Comparison of ENCODE assay signal across 8 cellular contexts in the genomic region with DNA sequence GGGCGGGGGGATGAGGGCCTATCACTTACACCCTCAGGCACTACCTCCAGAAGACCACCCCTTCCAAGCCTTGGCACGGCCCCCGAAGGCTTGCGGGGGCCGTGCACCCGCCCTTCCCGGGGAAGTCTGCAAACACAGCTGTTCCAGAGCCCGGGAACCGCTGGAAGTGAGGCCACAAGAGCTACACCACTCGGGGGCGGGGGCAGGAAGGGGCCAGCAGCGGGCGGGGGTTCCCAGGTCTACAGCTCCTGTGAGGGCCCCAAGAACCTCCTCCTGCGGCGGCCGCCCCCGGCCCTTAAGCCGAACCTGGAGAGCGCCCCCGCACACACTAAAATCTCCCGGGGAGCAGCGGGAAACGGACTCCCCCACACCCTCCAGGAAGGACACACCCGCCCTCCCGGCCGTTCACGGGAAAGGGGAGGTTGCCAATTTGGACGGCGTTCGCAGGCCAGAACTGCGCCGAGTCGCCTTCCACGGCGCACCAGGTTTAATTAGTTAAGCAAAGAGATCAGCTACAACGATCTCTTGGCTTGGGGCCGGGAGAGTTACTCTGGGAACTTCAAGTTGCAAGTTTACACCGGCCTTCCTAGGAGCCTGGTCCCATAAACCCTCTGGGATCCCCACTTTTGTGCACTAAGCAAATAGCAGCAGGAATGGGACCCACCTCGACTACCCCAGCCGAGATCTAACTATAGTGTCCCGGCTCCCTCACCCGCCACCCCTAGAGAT. TPM values are rescaled to one million over a fixed set of nuclear protein-coding genes. Genes with fewer than 3 reads are reported as not detected.
DNase-seq lines count a peak whose midpoint lies in the region; ATAC-seq and TF ChIP-seq lines count a peak whose summit lies in the region.

No MANE protein-coding gene starts in this region.

- H3K27ac ChIP-seq in adrenal gland (peak overlapping the region in 4 of 5 donors; percentile 54 to 97 (median 90)), right cardiac atrium (ENCODE audit: low read length) (peak overlapping the region; percentile 95), gastrocnemius medialis (peak overlapping the region; percentile 86 to 95 (median 88))

- no peaks in the 10 kb centered on the region for H3K27me3 ChIP-seq in adrenal gland
- no peaks in the 10 kb centered on the region for H3K27me3 ChIP-seq in right cardiac atrium (ENCODE audit: control insufficient read depth, insufficient read depth)
- no peaks in the 10 kb centered on the region for H3K27me3 ChIP-seq in gastrocnemius medialis

- TF ChIP-seq POLR2A in adrenal gland (IDR thresholded peaks at IDR 0.05) (no peak), gastrocnemius medialis (IDR thresholded peaks at IDR 0.05) (no peak)

- H3K4me1 ChIP-seq in adrenal gland (replicated peaks in 1 of 2) (peaks cover 12 to 13% of the 10 kb centered on the region in 2 donors), right cardiac atrium (ENCODE audit: control insufficient read depth, insufficient read depth, low read length) (peaks cover 13% of the 10 kb centered on the region), gastrocnemius medialis (peaks cover 13 to 31% of the 10 kb centered on the region in 2 donors)

- H3K4me3 ChIP-seq in adrenal gland (peak overlapping the region; percentile 10 to 75 (median 54)), right cardiac atrium (ENCODE audit: low read length) (peak overlapping the region; percentile 73), gastrocnemius medialis (peak overlapping the region; percentile 62 to 98 (median 82))

- in situ Hi-C loops in gastrocnemius medialis (cut with MboI; ENCODE audit: low sequenced_read_pairs in 4 of 4), result loop anchor here in 2 of 4 donors (10.0 to 25.0 kb wide), 3 partner anchors 533 to 1240 kb away; partner anchors contain the start of gene BTBD3 (in 1 of the 2)

- DNase-seq in NCI-H146 (lab: John Stamatoyannopoulos, UW) (peak; percentile 59), NCI-H146 treated with DMSO at 0.1 percent for 48 hours (lab: John Stamatoyannopoulos, UW; ENCODE audit: unreplicated experiment) (no peak), NAMALWA (ENCODE audit: low spot score) (peak; percentile 23), adrenal gland (peak in 6 of 7 donors; percentile 45 to 67 (median 55)), right cardiac atrium (peak; percentile 82 to 92 (median 90)), gastrocnemius medialis (peak; percentile 48 to 54)

- 0 to 14% (median 8%) methylated on average over 7 to 42 of the region's 42 CpGs for WGBS in adrenal gland, 4 donors
- under 1% methylated on average over 42 of the region's 42 CpGs for WGBS in right cardiac atrium

- peak; percentile 51 to 69 for ATAC-seq in right cardiac atrium
- peak in 1 of 2 donors; percentile 16 for ATAC-seq in gastrocnemius medialis
- ATAC-seq in HG03521 (IDR thresholded peaks at IDR 0.05; ENCODE audit: unreplicated experiment), result no peak
- no peak for ATAC-seq in GM19035 (IDR thresholded peaks at IDR 0.05; ENCODE audit: unreplicated experiment)

- no peaks in the 10 kb centered on the region for H3K36me3 ChIP-seq in adrenal gland (replicated peaks in 1 of 2)
- no peaks in the 10 kb centered on the region for H3K36me3 ChIP-seq in gastrocnemius medialis

- H3K9me3 ChIP-seq in adrenal gland (replicated peaks in 1 of 3), result no peaks in the 10 kb centered on the region
- H3K9me3 ChIP-seq in right cardiac atrium (ENCODE audit: control insufficient read depth, low read length), result no peaks in the 10 kb centered on the region
- H3K9me3 ChIP-seq in gastrocnemius medialis, result no peaks in the 10 kb centered on the region

- intact Hi-C loops in adrenal gland (cut with DNase I), result loop anchor here in 1 of 2 donors (10.0 kb wide), 1 partner anchor 603 kb away; no protein-coding TSS in a partner anchor
- intact Hi-C loops in right cardiac atrium (cut with DNase I), result loop anchor here in 3 of 4 donors (5.0 to 10.0 kb wide), 7 partner anchors 115 to 603 kb away; no protein-coding TSS in a partner anchor
- intact Hi-C loops in gastrocnemius medialis (cut with DNase I; ENCODE audit: low total_unique reads), result loop anchor here (2.0 to 10.0 kb wide), 4 partner anchors 307 to 873 kb away; no protein-coding TSS in a partner anchor

- TF ChIP-seq CTCF in adrenal gland (IDR thresholded peaks at IDR 0.05) (no peak), gastrocnemius medialis (IDR thresholded peaks at IDR 0.05 in 4 of 5, conservative IDR thresholded peaks at IDR 0.05 in 1 of 5) (no peak)

RNA-seq across cellular contexts. Expression of gene JAG1, which starts 1.8 kb away (rescaled TPM):
- total RNA-seq in adrenal gland, result 10 to 100 TPM in 6 of 8 donors, 1 to 10 TPM in 2; 7.9 to 22.0 (median 16.0) TPM
- 1 to 10 TPM; 6.8 to 8.5 (median 7.9) TPM for polyA plus RNA-seq in adrenal gland
- total RNA-seq in right cardiac atrium, result 10 to 100 TPM; 23.2 to 33.6 (median 30.0) TPM
- polyA plus RNA-seq in right cardiac atrium, result 12.2 TPM
- 10 to 100 TPM; 10.3 to 19.6 (median 13.2) TPM for total RNA-seq in gastrocnemius medialis

Comparison
In these comparisons a context has a peak if more than half of its experiments do, and no peak if none do; other contexts are left out.
1. ATAC-seq: peak in right cardiac atrium (2 of 2); none in HG03521 (single experiment) and GM19035 (single experiment).
2. Peak in every context shown above with its lines, with median percentiles within 50 percentile points of each other: H3K27ac ChIP-seq and H3K4me3 ChIP-seq.